ENCODE assay signal across 26 cellular contexts in genomic region chr11:68448604-68449011, GRCh38.
"Had no signal": no experiment of that assay in that cellular context is flagged by ENCODE, and none has a peak within 500 bp of the region (broad histone marks: within the 10 kb centered on the region; RNA-seq: fewer than 3 reads in every experiment).

No MANE protein-coding gene starts in this region.

- H3K27ac Mint-ChIP-seq: effector memory CD8-positive, alpha-beta T cell; immature natural killer cell; nephron; neural progenitor cell had no signal

- ATAC-seq: effector memory CD8-positive, alpha-beta T cell; left lobe of liver; naive thymus-derived CD4-positive, alpha-beta T cell; sciatic nerve; stimulated activated memory B cell treated with anti-CD40 and anti-IgM and Interleukin-4, amounts not matched to agents 10 μg/mL and 1 μg/mL and 100 μg/mL, for 72 hours; stimulated activated naive CD8-positive, alpha-beta T cell treated with anti-CD3 and anti-CD28 coated beads, Interleukin-15, Interleukin-2, amounts not matched to agents 100 U/mL and 50 U/mL, for 24 hours had no signal

- H3K9me3 Mint-ChIP-seq: effector memory CD8-positive, alpha-beta T cell; immature natural killer cell; nephron; neural progenitor cell; stimulated activated memory B cell treated with anti-CD40 and anti-IgM and Interleukin-4, amounts not matched to agents 10 μg/mL and 1 μg/mL and 100 μg/mL, for 72 hours had no signal

- DNase-seq: central memory CD4-positive, alpha-beta T cell; dermis blood vessel endothelial cell; effector memory CD8-positive, alpha-beta T cell; hypothalamus; immature natural killer cell; islet precursor cell; mammary epithelial cell; mesendoderm; midbrain; naive thymus-derived CD4-positive, alpha-beta T cell; nucleus accumbens; ovary; stimulated activated CD4-positive, alpha-beta T cell treated with anti-CD3 and anti-CD28 coated beads, Interleukin-4, amount 100 ng/mL, for 4 hours; stimulated activated naive CD8-positive, alpha-beta T cell treated with anti-CD3 and anti-CD28 coated beads, Interleukin-15, Interleukin-2, amounts not matched to agents 100 U/mL and 50 U/mL, for 24 hours; substantia nigra; upper lobe of left lung had no signal

- H3K27me3 Mint-ChIP-seq: effector memory CD8-positive, alpha-beta T cell; naive thymus-derived CD4-positive, alpha-beta T cell; stimulated activated memory B cell treated with anti-CD40 and anti-IgM and Interleukin-4, amounts not matched to agents 10 μg/mL and 1 μg/mL and 100 μg/mL, for 72 hours had no signal

- H3K9me3 ChIP-seq: ovary, right atrium auricular region, thoracic aorta, tibial nerve, upper lobe of left lung had no signal

- H3K4me1 Mint-ChIP-seq: nephron, neural progenitor cell had no signal

- H3K4me3 Mint-ChIP-seq: effector memory CD8-positive, alpha-beta T cell; immature natural killer cell; naive thymus-derived CD4-positive, alpha-beta T cell; nephron; neural progenitor cell; stimulated activated memory B cell treated with anti-CD40 and anti-IgM and Interleukin-4, amounts not matched to agents 10 μg/mL and 1 μg/mL and 100 μg/mL, for 72 hours had no signal

- H3K27ac ChIP-seq: coronary artery, neural progenitor cell, ovary, right atrium auricular region, thoracic aorta, tibial nerve, upper lobe of left lung had no signal

- H3K36me3 ChIP-seq: neural progenitor cell, ovary had no signal

- H3K27me3 ChIP-seq: neural progenitor cell, ovary, right atrium auricular region, tibial nerve, upper lobe of left lung had no signal

- H3K36me3 Mint-ChIP-seq: immature natural killer cell had no signal

- H3K4me1 ChIP-seq: neural progenitor cell, right atrium auricular region had no signal

- H3K4me3 ChIP-seq: coronary artery, neural progenitor cell, ovary, right atrium auricular region, smooth muscle cell, thoracic aorta, tibial nerve, upper lobe of left lung had no signal
